ENCODE assay signal across 8 cellular contexts in the genomic region with DNA sequence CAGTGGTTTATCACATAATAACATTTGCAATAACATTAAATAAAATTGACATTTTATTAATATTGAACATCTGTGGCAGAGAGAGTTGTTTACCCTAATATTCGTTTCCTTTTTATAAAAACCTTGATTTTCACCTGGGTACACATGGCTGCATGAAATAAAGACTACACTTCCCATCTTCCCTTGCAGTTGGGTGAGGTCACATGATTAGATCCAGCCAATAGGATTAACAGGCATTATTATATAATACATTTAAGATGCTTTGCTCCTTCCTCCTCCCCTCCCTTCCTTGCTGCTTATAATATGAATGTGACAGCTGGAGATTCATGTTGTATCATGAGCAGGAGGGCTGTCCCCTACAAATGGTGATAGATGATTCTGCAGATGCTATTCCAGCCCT.
DNase-seq lines count a peak whose midpoint lies in the region; ATAC-seq and TF ChIP-seq lines count a peak whose summit lies in the region.

No MANE protein-coding gene starts in this region.

- H3K27ac Mint-ChIP-seq in endothelial cell (ENCODE audit: unreplicated experiment) = no peak overlapping the region

- H3K27me3 Mint-ChIP-seq in endothelial cell (ENCODE audit: unreplicated experiment) = peaks cover 1% of the 10 kb centered on the region

- intact Hi-C loops in A673 (cut with micrococcal nuclease; ENCODE audit: unreplicated experiment) (no loop called here), upper lobe of right lung (cut with DNase I) (no loop called here)

- BruUV-seq in A673 (replicated peaks; lab: Mats Ljungman, UMichigan) = no TSS peak

- no peaks in the 10 kb centered on the region for H3K36me3 Mint-ChIP-seq in endothelial cell (ENCODE audit: low read depth, unreplicated experiment)

- H3K4me3 Mint-ChIP-seq in endothelial cell (ENCODE audit: unreplicated experiment) = no peak overlapping the region

- ATAC-seq in GM19035 (IDR thresholded peaks at IDR 0.05; ENCODE audit: unreplicated experiment) (peak; percentile 80), HG03460 (IDR thresholded peaks at IDR 0.05; ENCODE audit: unreplicated experiment) (peak; percentile 73), upper lobe of right lung (peak; percentile 53)

- in situ Hi-C loops in brain microvascular endothelial cell (cut with HindIII; ENCODE audit: low pct_ligation_motif_present, low sequenced_read_pairs) = no loop called here

- no peak overlapping the region for H3K27ac ChIP-seq in A673 (ENCODE audit: low read depth, low read length, poor library complexity, severe bottlenecking)
- H3K27ac ChIP-seq in brain microvascular endothelial cell = no peak overlapping the region
- no peak overlapping the region for H3K27ac ChIP-seq in upper lobe of right lung

- H3K9me3 ChIP-seq in A673 (ENCODE audit: low read depth, low read length, poor library complexity, severe bottlenecking) = no peaks in the 10 kb centered on the region
- no peaks in the 10 kb centered on the region for H3K9me3 ChIP-seq in upper lobe of right lung

- H3K27me3 ChIP-seq in A673 (replicated peaks; ENCODE audit: insufficient read depth, low read depth, low read length, poor library complexity) (no peaks in the 10 kb centered on the region), brain microvascular endothelial cell (replicated peaks) (no peaks in the 10 kb centered on the region), upper lobe of right lung (no peaks in the 10 kb centered on the region)

- H3K9me3 Mint-ChIP-seq in endothelial cell (ENCODE audit: unreplicated experiment) = no peaks in the 10 kb centered on the region

- H3K4me1 Mint-ChIP-seq in endothelial cell (ENCODE audit: unreplicated experiment) = no peaks in the 10 kb centered on the region

- H3K36me3 ChIP-seq in A673 (ENCODE audit: insufficient read depth, low read length, poor library complexity, severe bottlenecking) = no peaks in the 10 kb centered on the region
- no peaks in the 10 kb centered on the region for H3K36me3 ChIP-seq in brain microvascular endothelial cell (replicated peaks)
- H3K36me3 ChIP-seq in upper lobe of right lung = no peaks in the 10 kb centered on the region

- POLR2A ChIA-PET in A673 (lab: Charles Lee; ENCODE audit: low non-redundant PET) = no interaction called here

- no peaks in the 10 kb centered on the region for H3K4me1 ChIP-seq in A673 (ENCODE audit: insufficient read depth, low read length, poor library complexity, severe bottlenecking)
- no peaks in the 10 kb centered on the region for H3K4me1 ChIP-seq in upper lobe of right lung

- H3K4me3 ChIP-seq in A673 (ENCODE audit: low read depth, low read length, poor library complexity, severe bottlenecking) = no peak overlapping the region
- no peak overlapping the region for H3K4me3 ChIP-seq in brain microvascular endothelial cell (ENCODE audit: low read depth, low read length)
- H3K4me3 ChIP-seq in upper lobe of right lung = no peak overlapping the region

- CTCF ChIA-PET in A673 (lab: Charles Lee) = no interaction called here

- DNase-seq in A673 (ENCODE audit: low spot score) (peak; percentile 53), brain microvascular endothelial cell (peak; percentile 2), upper lobe of right lung (no peak), DMS79 treated with DMSO at 0.1 percent for 48 hours (lab: John Stamatoyannopoulos, UW) (no peak), endothelial cell (ENCODE audit: low spot score) (no peak)
- no peak for DNase-seq in activated CD8-positive, alpha-beta memory T cell treated with anti-CD3 and anti-CD28 coated beads for 24 hours

- no peak for TF ChIP-seq CTCF in A673 (conservative IDR thresholded peaks at IDR 0.05; ENCODE audit: low read depth, low read length)
- no peak for TF ChIP-seq CTCF in brain microvascular endothelial cell (IDR thresholded peaks at IDR 0.05; ENCODE audit: low read depth, low read length, missing control alignments)
- TF ChIP-seq CTCF in upper lobe of right lung (IDR thresholded peaks at IDR 0.05) = no peak
- no peak for TF ChIP-seq CTCF in endothelial cell (IDR thresholded peaks at IDR 0.05; ENCODE audit: unreplicated experiment)

Comparison
In these comparisons a context has a peak if more than half of its experiments do, and no peak if none do; other contexts are left out.
1. DNase-seq: peak in A673 (single experiment) and brain microvascular endothelial cell (single experiment); none in upper lobe of right lung (single experiment), DMS79 treated with DMSO at 0.1 percent for 48 hours (single experiment), endothelial cell (single experiment) and activated CD8-positive, alpha-beta memory T cell treated with anti-CD3 and anti-CD28 coated beads for 24 hours (single experiment).
2. Peak in every context shown above with its lines, with median percentiles within 50 percentile points of each other: ATAC-seq.